ENCODE assay signal across 25 cellular contexts in the genomic region with DNA sequence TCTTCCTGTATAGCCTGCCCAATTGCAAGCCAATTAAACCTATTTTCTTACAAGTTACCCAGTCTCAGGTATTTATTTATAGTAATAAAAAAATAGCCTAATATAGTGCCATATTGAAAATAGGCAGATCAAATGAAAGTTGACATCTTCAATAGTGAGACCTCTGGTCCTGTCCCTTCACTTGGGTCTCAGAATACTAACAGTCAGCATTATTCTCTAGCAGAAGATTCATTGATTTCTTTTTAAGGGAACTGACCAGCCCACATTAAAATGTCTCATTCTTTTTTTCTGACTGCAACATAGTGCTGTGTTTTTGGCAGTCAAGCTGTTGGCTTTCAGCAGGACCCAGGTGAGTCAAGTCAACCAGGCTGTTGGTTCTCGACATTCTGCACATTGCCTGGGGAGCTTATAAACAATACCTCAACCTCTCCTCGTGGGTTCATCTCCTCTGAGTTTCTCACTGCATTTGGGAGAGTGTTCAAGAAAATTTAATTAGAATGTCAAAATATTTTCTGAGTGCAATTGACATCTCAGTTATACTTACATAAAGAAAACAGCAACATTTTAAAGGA.
"Had no signal": no experiment of that assay in that cellular context is flagged by ENCODE, and none has a peak within 500 bp of the region (broad histone marks: within the 10 kb centered on the region; RNA-seq: fewer than 3 reads in every experiment).

No MANE protein-coding gene starts in this region.

- FAIRE-seq: colon, endothelial cell of umbilical vein, islet of Langerhans, keratinocyte had no signal

- H3K4me3 ChIP-seq: coronary artery, dorsolateral prefrontal cortex, gastroesophageal sphincter, heart right ventricle, left lung, lower lobe of right lung had no signal

- H3K27me3 ChIP-seq: dorsolateral prefrontal cortex, gastroesophageal sphincter, heart right ventricle, left lung had no signal

- H3K9me3 ChIP-seq: gastroesophageal sphincter, left lung, lower lobe of right lung had no signal

- H3K4me1 ChIP-seq: foreskin keratinocyte, gastroesophageal sphincter, heart right ventricle, left lung, lower lobe of right lung had no signal

- H3K36me3 ChIP-seq: gastroesophageal sphincter, heart right ventricle, left lung, lower lobe of right lung had no signal

- H3K4me3 Mint-ChIP-seq: naive B cell had no signal

- DNase-seq: dermis blood vessel endothelial cell; dorsolateral prefrontal cortex; effector CD4-positive, alpha-beta T cell; effector memory CD4-positive, alpha-beta T cell; erythroblast; glutamatergic neuron; head of caudate nucleus; heart right ventricle; hippocampal formation; left cardiac atrium; left lung; left ventricle myocardium superior; lower lobe of right lung; mesenchymal stem cell; midbrain; naive B cell had no signal

- H3K36me3 Mint-ChIP-seq: naive B cell had no signal

- H3K27ac ChIP-seq: coronary artery, dorsolateral prefrontal cortex, epithelial cell of prostate, foreskin keratinocyte, gastroesophageal sphincter, heart right ventricle, left lung, lower lobe of right lung had no signal

- H3K4me1 Mint-ChIP-seq: naive B cell had no signal

- ATAC-seq: esophagus mucosa, foreskin keratinocyte, gastroesophageal sphincter, heart right ventricle, left cardiac atrium, left lung, left ventricle myocardium superior, lower lobe of right lung had no signal
